ENCODE assay signal across 1 cellular context in the genomic region with DNA sequence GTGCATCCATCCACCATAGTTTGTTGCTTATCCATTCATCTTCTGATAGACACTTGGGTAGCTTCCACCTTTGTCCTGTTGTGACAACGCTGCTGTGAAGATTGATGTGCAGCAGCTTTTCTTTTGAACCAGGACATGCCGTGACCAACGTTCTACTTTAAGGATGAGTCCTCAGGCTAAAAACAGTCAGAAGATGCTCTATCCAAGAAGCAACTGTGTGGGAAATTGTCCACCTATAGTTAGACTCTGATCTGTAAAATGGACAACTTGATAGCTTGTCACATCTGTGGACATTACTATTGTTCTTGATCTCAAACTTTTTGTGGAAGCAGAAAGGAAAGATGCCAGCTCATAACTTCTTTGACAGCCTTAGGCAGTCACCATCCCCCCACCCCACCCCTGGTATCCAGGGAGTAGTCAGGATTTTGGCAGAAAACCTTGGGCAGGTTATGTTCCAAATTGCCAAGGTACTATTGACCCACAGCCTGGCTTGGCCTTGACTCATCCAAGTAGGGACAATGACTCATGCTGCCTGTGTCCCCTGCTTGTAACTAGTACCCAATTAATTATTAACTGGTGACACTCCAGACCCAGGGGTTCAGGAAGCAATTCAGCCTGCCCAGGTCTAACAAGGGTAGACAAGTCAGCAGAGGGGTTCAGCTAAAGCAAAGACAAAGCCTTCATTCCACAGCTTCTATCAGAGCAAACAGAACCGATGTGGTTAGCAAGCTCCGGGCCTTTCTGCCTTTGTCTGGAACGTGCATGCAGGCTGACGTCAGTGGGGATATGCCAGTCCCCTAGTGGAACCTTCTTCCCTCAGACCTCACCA.
TF ChIP-seq lines count a peak whose summit lies in the region.

No MANE protein-coding gene starts in this region.

TF ChIP-seq in HepG2, 621 proteins besides CTCF, POLR2A, EP300 and RAD21 (continued from another document and continues in another):
- TF ChIP-seq, protein P1, sequence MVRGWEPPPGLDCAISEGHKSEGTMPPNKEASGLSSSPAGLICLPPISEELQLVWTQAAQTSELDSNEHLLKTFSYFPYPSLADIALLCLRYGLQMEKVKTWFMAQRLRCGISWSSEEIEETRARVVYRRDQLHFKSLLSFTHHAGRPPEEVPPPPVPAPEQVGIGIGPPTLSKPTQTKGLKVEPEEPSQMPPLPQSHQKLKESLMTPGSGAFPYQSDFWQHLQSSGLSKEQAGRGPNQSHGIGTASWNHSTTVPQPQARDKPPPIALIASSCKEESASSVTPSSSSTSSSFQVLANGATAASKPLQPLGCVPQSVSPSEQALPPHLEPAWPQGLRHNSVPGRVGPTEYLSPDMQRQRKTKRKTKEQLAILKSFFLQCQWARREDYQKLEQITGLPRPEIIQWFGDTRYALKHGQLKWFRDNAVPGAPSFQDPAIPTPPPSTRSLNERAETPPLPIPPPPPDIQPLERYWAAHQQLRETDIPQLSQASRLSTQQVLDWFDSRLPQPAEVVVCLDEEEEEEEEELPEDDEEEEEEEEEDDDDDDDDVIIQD (CRISPR knock-in tag; IDR thresholded peaks at IDR 0.05; ENCODE audit: low read depth) = peak; percentile 71; the same call in 1 of the 2 replicates
- TF ChIP-seq, protein P2, sequence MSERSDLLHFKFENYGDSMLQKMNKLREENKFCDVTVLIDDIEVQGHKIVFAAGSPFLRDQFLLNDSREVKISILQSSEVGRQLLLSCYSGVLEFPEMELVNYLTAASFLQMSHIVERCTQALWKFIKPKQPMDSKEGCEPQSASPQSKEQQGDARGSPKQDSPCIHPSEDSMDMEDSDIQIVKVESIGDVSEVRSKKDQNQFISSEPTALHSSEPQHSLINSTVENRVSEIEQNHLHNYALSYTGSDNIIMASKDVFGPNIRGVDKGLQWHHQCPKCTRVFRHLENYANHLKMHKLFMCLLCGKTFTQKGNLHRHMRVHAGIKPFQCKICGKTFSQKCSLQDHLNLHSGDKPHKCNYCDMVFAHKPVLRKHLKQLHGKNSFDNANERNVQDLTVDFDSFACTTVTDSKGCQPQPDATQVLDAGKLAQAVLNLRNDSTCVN (CRISPR knock-in tag; IDR thresholded peaks at IDR 0.05; ENCODE audit: borderline replicate concordance) = no peak; the same call in 1 of the 2 replicates
- TF ChIP-seq ZNF510 (CRISPR knock-in tag; IDR thresholded peaks at IDR 0.05; ENCODE audit: low read depth) = 0 out of 2 replicates have a peak, but pooled peaks have one; percentile 51
- TF ChIP-seq ZNF34 (CRISPR knock-in tag; IDR thresholded peaks at IDR 0.05; ENCODE audit: borderline replicate concordance) = no peak
- TF ChIP-seq CEBPB (IDR thresholded peaks at IDR 0.05; ENCODE audit: borderline replicate concordance, low read depth, low read length) = peak; percentile 57; the same call in 1 of the 2 replicates
- peak; percentile 17; the same call in 1 of the 2 replicates for TF ChIP-seq MAFF (IDR thresholded peaks at IDR 0.05; ENCODE audit: low read depth, low read length)
- TF ChIP-seq HIVEP1 (CRISPR knock-in tag; IDR thresholded peaks at IDR 0.05) = no peak
- peak; percentile 59 for TF ChIP-seq ELF1 (CRISPR knock-in tag; IDR thresholded peaks at IDR 0.05)
- peak; percentile 81 for TF ChIP-seq CREM (IDR thresholded peaks at IDR 0.05)
- TF ChIP-seq CREM (CRISPR knock-in tag; IDR thresholded peaks at IDR 0.05) = no peak
- TF ChIP-seq ZNF230 (CRISPR knock-in tag; IDR thresholded peaks at IDR 0.05) = 0 out of 2 replicates have a peak, but pooled peaks have one; percentile 25
- TF ChIP-seq ZNF747 (CRISPR knock-in tag; IDR thresholded peaks at IDR 0.05; ENCODE audit: borderline replicate concordance) = 0 out of 2 replicates have a peak, but pooled peaks have one; percentile 28
- 0 out of 2 replicates have a peak, but pooled peaks have one; percentile 45 for TF ChIP-seq CCDC6 (CRISPR knock-in tag; IDR thresholded peaks at IDR 0.05)
- TF ChIP-seq, protein P3, sequence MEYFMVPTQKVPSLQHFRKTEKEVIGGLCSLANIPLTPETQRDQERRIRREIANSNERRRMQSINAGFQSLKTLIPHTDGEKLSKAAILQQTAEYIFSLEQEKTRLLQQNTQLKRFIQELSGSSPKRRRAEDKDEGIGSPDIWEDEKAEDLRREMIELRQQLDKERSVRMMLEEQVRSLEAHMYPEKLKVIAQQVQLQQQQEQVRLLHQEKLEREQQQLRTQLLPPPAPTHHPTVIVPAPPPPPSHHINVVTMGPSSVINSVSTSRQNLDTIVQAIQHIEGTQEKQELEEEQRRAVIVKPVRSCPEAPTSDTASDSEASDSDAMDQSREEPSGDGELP (IDR thresholded peaks at IDR 0.05; ENCODE audit: borderline replicate concordance, low read depth) = peak; percentile 6; the same call in 1 of the 2 replicates
- TF ChIP-seq, protein P4, sequence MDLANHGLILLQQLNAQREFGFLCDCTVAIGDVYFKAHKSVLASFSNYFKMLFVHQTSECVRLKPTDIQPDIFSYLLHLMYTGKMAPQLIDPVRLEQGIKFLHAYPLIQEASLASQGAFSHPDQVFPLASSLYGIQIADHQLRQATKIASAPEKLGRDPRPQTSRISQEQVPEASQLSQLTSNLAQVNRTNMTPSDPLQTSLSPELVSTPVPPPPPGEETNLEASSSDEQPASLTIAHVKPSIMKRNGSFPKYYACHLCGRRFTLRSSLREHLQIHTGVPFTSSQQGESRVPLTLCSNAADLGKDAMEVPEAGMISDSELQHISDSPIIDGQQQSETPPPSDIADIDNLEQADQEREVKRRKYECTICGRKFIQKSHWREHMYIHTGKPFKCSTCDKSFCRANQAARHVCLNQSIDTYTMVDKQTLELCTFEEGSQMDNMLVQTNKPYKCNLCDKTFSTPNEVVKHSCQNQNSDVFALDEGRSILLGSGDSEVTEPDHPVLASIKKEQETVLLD (CRISPR knock-in tag; IDR thresholded peaks at IDR 0.05; ENCODE audit: low read depth) = 0 out of 2 replicates have a peak, but pooled peaks have one; percentile 42
- TF ChIP-seq KLF12 (CRISPR knock-in tag; IDR thresholded peaks at IDR 0.05; ENCODE audit: borderline replicate concordance) = 0 out of 2 replicates have a peak, but pooled peaks have one; percentile 34
- TF ChIP-seq HNRNPK (IDR thresholded peaks at IDR 0.05; ENCODE audit: low read depth, low read length, poor library complexity, severe bottlenecking) = no peak
- TF ChIP-seq MED1 (CRISPR knock-in tag; IDR thresholded peaks at IDR 0.05) = peak; percentile 96
- TF ChIP-seq, protein P5, sequence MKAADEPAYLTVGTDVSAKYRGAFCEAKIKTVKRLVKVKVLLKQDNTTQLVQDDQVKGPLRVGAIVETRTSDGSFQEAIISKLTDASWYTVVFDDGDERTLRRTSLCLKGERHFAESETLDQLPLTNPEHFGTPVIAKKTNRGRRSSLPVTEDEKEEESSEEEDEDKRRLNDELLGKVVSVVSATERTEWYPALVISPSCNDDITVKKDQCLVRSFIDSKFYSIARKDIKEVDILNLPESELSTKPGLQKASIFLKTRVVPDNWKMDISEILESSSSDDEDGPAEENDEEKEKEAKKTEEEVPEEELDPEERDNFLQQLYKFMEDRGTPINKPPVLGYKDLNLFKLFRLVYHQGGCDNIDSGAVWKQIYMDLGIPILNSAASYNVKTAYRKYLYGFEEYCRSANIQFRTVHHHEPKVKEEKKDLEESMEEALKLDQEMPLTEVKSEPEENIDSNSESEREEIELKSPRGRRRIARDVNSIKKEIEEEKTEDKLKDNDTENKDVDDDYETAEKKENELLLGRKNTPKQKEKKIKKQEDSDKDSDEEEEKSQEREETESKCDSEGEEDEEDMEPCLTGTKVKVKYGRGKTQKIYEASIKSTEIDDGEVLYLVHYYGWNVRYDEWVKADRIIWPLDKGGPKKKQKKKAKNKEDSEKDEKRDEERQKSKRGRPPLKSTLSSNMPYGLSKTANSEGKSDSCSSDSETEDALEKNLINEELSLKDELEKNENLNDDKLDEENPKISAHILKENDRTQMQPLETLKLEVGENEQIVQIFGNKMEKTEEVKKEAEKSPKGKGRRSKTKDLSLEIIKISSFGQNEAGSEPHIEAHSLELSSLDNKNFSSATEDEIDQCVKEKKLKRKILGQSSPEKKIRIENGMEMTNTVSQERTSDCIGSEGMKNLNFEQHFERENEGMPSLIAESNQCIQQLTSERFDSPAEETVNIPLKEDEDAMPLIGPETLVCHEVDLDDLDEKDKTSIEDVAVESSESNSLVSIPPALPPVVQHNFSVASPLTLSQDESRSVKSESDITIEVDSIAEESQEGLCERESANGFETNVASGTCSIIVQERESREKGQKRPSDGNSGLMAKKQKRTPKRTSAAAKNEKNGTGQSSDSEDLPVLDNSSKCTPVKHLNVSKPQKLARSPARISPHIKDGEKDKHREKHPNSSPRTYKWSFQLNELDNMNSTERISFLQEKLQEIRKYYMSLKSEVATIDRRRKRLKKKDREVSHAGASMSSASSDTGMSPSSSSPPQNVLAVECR (CRISPR knock-in tag; IDR thresholded peaks at IDR 0.05; ENCODE audit: borderline replicate concordance) = peak; percentile 59; the same call in 1 of the 2 replicates
- TF ChIP-seq TEAD2 (CRISPR knock-in tag; IDR thresholded peaks at IDR 0.05) = no peak
- TF ChIP-seq, protein P6, sequence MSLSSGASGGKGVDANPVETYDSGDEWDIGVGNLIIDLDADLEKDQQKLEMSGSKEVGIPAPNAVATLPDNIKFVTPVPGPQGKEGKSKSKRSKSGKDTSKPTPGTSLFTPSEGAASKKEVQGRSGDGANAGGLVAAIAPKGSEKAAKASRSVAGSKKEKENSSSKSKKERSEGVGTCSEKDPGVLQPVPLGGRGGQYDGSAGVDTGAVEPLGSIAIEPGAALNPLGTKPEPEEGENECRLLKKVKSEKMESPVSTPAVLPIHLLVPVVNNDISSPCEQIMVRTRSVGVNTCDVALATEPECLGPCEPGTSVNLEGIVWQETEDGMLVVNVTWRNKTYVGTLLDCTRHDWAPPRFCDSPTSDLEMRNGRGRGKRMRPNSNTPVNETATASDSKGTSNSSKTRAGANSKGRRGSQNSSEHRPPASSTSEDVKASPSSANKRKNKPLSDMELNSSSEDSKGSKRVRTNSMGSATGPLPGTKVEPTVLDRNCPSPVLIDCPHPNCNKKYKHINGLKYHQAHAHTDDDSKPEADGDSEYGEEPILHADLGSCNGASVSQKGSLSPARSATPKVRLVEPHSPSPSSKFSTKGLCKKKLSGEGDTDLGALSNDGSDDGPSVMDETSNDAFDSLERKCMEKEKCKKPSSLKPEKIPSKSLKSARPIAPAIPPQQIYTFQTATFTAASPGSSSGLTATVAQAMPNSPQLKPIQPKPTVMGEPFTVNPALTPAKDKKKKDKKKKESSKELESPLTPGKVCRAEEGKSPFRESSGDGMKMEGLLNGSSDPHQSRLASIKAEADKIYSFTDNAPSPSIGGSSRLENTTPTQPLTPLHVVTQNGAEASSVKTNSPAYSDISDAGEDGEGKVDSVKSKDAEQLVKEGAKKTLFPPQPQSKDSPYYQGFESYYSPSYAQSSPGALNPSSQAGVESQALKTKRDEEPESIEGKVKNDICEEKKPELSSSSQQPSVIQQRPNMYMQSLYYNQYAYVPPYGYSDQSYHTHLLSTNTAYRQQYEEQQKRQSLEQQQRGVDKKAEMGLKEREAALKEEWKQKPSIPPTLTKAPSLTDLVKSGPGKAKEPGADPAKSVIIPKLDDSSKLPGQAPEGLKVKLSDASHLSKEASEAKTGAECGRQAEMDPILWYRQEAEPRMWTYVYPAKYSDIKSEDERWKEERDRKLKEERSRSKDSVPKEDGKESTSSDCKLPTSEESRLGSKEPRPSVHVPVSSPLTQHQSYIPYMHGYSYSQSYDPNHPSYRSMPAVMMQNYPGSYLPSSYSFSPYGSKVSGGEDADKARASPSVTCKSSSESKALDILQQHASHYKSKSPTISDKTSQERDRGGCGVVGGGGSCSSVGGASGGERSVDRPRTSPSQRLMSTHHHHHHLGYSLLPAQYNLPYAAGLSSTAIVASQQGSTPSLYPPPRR (CRISPR knock-in tag; IDR thresholded peaks at IDR 0.05; ENCODE audit: borderline replicate concordance) = peak; percentile 96; the same call in 1 of the 2 replicates
- peak; percentile 61; the same call in 1 of the 2 replicates for TF ChIP-seq ZNF564 (CRISPR knock-in tag; IDR thresholded peaks at IDR 0.05)
- TF ChIP-seq ARNTL (CRISPR knock-in tag; IDR thresholded peaks at IDR 0.05) = peak; percentile 61; the same call in 1 of the 2 replicates
- TF ChIP-seq SRF (IDR thresholded peaks at IDR 0.05; ENCODE audit: low read depth, low read length) = peak; percentile 82
- no peak for TF ChIP-seq ZNF768 (CRISPR knock-in tag; IDR thresholded peaks at IDR 0.05)
- peak; percentile 44; the same call in 1 of the 2 replicates for TF ChIP-seq ZNF33B (CRISPR knock-in tag; IDR thresholded peaks at IDR 0.05)
- peak; percentile 74; the same call in 1 of the 2 replicates for TF ChIP-seq HOXA3 (CRISPR knock-in tag; IDR thresholded peaks at IDR 0.05)
- peak; percentile 71 for TF ChIP-seq SSRP1 (CRISPR knock-in tag; IDR thresholded peaks at IDR 0.05)
- TF ChIP-seq, protein P7, sequence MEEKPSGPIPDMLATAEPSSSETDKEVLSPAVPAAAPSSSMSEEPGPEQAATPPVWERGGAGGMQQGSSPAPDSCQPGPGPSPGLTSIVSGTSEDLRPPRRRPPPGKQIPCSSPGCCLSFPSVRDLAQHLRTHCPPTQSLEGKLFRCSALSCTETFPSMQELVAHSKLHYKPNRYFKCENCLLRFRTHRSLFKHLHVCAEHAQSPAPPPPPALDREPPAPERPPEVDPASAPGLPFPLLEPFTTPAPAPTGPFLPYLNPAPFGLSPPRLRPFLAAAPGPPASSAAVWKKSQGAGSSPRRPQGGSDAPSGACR (CRISPR knock-in tag; IDR thresholded peaks at IDR 0.05) = peak; percentile 85
- no peak for TF ChIP-seq KLF9 (CRISPR knock-in tag; IDR thresholded peaks at IDR 0.05; ENCODE audit: low read depth)
- TF ChIP-seq SP1 (IDR thresholded peaks at IDR 0.05) = no peak
- TF ChIP-seq SP1 (CRISPR knock-in tag; IDR thresholded peaks at IDR 0.05) = no peak
- peak; percentile 86 for TF ChIP-seq ESRRA (CRISPR knock-in tag; IDR thresholded peaks at IDR 0.05; ENCODE audit: low read depth)
- peak; percentile 86 for TF ChIP-seq ZMYM4 (CRISPR knock-in tag; IDR thresholded peaks at IDR 0.05)
- TF ChIP-seq, protein P8, sequence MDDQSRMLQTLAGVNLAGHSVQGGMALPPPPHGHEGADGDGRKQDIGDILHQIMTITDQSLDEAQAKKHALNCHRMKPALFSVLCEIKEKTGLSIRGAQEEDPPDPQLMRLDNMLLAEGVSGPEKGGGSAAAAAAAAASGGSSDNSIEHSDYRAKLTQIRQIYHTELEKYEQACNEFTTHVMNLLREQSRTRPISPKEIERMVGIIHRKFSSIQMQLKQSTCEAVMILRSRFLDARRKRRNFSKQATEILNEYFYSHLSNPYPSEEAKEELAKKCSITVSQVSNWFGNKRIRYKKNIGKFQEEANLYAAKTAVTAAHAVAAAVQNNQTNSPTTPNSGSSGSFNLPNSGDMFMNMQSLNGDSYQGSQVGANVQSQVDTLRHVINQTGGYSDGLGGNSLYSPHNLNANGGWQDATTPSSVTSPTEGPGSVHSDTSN (CRISPR knock-in tag; IDR thresholded peaks at IDR 0.05; ENCODE audit: borderline replicate concordance) = no peak
- TF ChIP-seq TBX3 (IDR thresholded peaks at IDR 0.05; ENCODE audit: borderline replicate concordance) = no peak; the same call in 1 of the 2 replicates
- peak; percentile 91 for TF ChIP-seq RFXAP (CRISPR knock-in tag; IDR thresholded peaks at IDR 0.05; ENCODE audit: borderline replicate concordance)
- peak; percentile 95 for TF ChIP-seq NR2F6 (IDR thresholded peaks at IDR 0.05)
- peak; percentile 95 for TF ChIP-seq NR2F6 (CRISPR knock-in tag; IDR thresholded peaks at IDR 0.05)
- no peak for TF ChIP-seq ZNF850 (CRISPR knock-in tag; conservative IDR thresholded peaks at IDR 0.05)
